9 cellular contexts compared by ENCODE assay signal in the genomic region with DNA sequence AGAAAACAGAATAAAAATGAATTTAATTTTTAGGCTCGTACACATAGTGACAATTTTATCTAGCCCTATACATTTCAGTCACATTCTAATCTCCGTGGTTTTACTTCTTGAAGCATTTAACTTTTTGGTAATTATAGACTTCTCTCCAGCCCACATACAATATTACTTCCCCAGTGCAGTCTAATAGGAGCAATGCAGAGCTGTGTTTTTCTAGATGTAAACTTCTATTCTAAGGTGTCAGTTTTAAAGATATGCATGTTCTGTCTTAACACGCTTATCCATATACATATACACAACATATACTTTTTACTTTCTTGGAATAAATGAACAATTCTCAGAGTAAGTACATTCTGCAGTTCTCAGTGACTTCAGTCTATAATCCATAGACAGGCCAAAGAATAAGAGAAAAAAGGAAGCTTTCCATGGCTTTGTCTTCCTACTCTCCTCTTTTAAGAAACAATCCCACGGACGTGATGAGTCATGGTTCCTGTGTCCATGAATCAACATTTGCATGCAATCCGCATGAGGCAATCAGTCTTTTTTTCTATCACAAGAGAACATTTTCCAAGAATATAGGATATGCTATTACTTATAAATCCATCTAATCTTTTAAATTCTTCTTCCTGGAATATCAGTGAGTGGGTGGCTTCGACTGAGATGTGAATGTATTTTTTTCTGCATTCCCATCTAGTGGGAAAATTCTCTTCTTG. TPM values are rescaled to one million over a fixed set of nuclear protein-coding genes. Genes with fewer than 3 reads are reported as not detected.
DNase-seq lines count a peak whose midpoint lies in the region; TF ChIP-seq lines count a peak whose summit lies in the region.
"Had no signal": no experiment of that assay in that cellular context is flagged by ENCODE, and none has a peak within 500 bp of the region (broad histone marks: within the 10 kb centered on the region; RNA-seq: fewer than 3 reads in every experiment).

No MANE protein-coding gene starts in this region.

- H3K27me3 ChIP-seq in HUES64 (ENCODE audit: insufficient read depth, low read length) (no peaks in the 10 kb centered on the region), liver (ENCODE audit: control insufficient read depth in 4 of 4, insufficient read depth in 4 of 4, low read length in 3 of 4) (no peaks in the 10 kb centered on the region), esophagus squamous epithelium (no peaks in the 10 kb centered on the region)

- intact Hi-C loops in esophagus squamous epithelium (cut with DNase I): no loop called here

- H3K36me3 ChIP-seq in HUES64 (ENCODE audit: insufficient read depth, low read length): no peaks in the 10 kb centered on the region
- H3K36me3 ChIP-seq in liver (ENCODE audit: control insufficient read depth in 4 of 4, insufficient read depth in 3 of 4, low read depth in 1 of 4, low read length in 3 of 4): no peaks in the 10 kb centered on the region
- no peaks in the 10 kb centered on the region for H3K36me3 ChIP-seq in esophagus squamous epithelium

- TF ChIP-seq POLR2A in esophagus squamous epithelium (IDR thresholded peaks at IDR 0.05): no peak

- no peaks in the 10 kb centered on the region for H3K4me1 Mint-ChIP-seq in activated naive CD8-positive, alpha-beta T cell treated with anti-CD3 and anti-CD28 coated beads for 36 hours

- H3K4me3 ChIP-seq in AG09309 (ENCODE audit: control insufficient read depth, low read depth, low read length) (no peak overlapping the region), HUES64 (ENCODE audit: low read length) (no peak overlapping the region), liver (ENCODE audit: low read depth in 1 of 3, low read length in 3 of 3) (no peak overlapping the region), esophagus squamous epithelium (no peak overlapping the region)

- no peaks in the 10 kb centered on the region for H3K27me3 Mint-ChIP-seq in activated naive CD8-positive, alpha-beta T cell treated with anti-CD3 and anti-CD28 coated beads for 36 hours

- H3K9me3 ChIP-seq in HUES64 (ENCODE audit: insufficient read depth, low read depth, low read length) (no peaks in the 10 kb centered on the region), liver (ENCODE audit: control insufficient read depth in 4 of 4, low read length in 3 of 4) (no peaks in the 10 kb centered on the region), esophagus squamous epithelium (no peaks in the 10 kb centered on the region)

- no peak overlapping the region for H3K27ac Mint-ChIP-seq in activated naive CD8-positive, alpha-beta T cell treated with anti-CD3 and anti-CD28 coated beads for 36 hours

- TF ChIP-seq RAD21 in liver (IDR thresholded peaks at IDR 0.05): no peak

- H3K27ac ChIP-seq in HUES64 (ENCODE audit: low read depth, low read length) (peak overlapping the region; percentile 36), liver (ENCODE audit: low read depth in 1 of 2, low read length in 2 of 2) (no peak overlapping the region), esophagus squamous epithelium (peak overlapping the region in 1 of 4 donors; percentile 15)

- H3K4me1 ChIP-seq in HUES64 (ENCODE audit: insufficient read depth, low read length) (peaks cover 13% of the 10 kb centered on the region), liver (ENCODE audit: control insufficient read depth in 4 of 4, insufficient read depth in 4 of 4, low read length in 3 of 4) (no peaks in the 10 kb centered on the region), esophagus squamous epithelium (peaks cover 0 to 8% (median 0%) of the 10 kb centered on the region in 3 donors)

- TF ChIP-seq CTCF in AG09309 (IDR thresholded peaks at IDR 0.05; ENCODE audit: control insufficient read depth, insufficient read depth, low read depth, low read length, missing control alignments) (no peak), liver (IDR thresholded peaks at IDR 0.05; ENCODE audit: low read depth, low read length, missing input control) (no peak), esophagus squamous epithelium (IDR thresholded peaks at IDR 0.05) (no peak)

- 71% methylated on average over 6 of the region's 7 CpGs for WGBS in HUES64
- WGBS in liver: 78% methylated on average over 7 of the region's 7 CpGs
- 30 to 31% methylated on average over 7 of the region's 7 CpGs for WGBS in esophagus squamous epithelium, 2 donors

- H3K9ac ChIP-seq in HUES64 (ENCODE audit: low read depth, low read length) (no peak overlapping the region), liver (ENCODE audit: low read depth in 1 of 2, low read length in 2 of 2) (no peak overlapping the region)

- no peak overlapping the region for H3K4me3 Mint-ChIP-seq in activated naive CD8-positive, alpha-beta T cell treated with anti-CD3 and anti-CD28 coated beads for 36 hours

- peak; percentile 87 for DNase-seq in AG09309 (ENCODE audit: low read depth)
- peak; percentile 62 for DNase-seq in brain pericyte (ENCODE audit: low read depth, low spot score)
- DNase-seq in activated CD4-positive, CD25-positive, alpha-beta regulatory T cell (lab: John Stamatoyannopoulos, UW): no peak
- DNase-seq in activated CD4-positive, alpha-beta T cell treated with anti-CD3 and anti-CD28 coated beads, Interleukin-2, amount 50 U/mL, for 48 hours: no peak
- DNase-seq in esophagus squamous epithelium (lab: John Stamatoyannopoulos, UW): no peak
- no peak for DNase-seq in activated naive CD8-positive, alpha-beta T cell treated with anti-CD3 and anti-CD28 coated beads for 36 hours
- DNase-seq: cortex of kidney had no signal

- no peaks in the 10 kb centered on the region for H3K9me3 Mint-ChIP-seq in activated naive CD8-positive, alpha-beta T cell treated with anti-CD3 and anti-CD28 coated beads for 36 hours

- H3K36me3 Mint-ChIP-seq in activated naive CD8-positive, alpha-beta T cell treated with anti-CD3 and anti-CD28 coated beads for 36 hours: no peaks in the 10 kb centered on the region

TF ChIP-seq in liver, 16 proteins besides CTCF, POLR2A, EP300 and RAD21:
- TF ChIP-seq JUND (IDR thresholded peaks at IDR 0.05) (peak; percentile 39 to 74), GABPA (IDR thresholded peaks at IDR 0.05 in 1 of 2, conservative IDR thresholded peaks at IDR 0.05 in 1 of 2) (no peak)

RNA-seq across cellular contexts. Expression of a gene that starts 42.8 kb away (rescaled TPM):
- 1.3 TPM for polyA plus RNA-seq in HUES64 (2013, experiment 1 of 2)
- polyA plus RNA-seq in HUES64 (2013, experiment 2 of 2): 4.0 TPM
- total RNA-seq in liver (1 to 10 TPM in 1 of 2 donors, under 1 TPM in 1; 0.89 to 4.5 TPM), esophagus squamous epithelium (1 to 10 TPM in 3 of 4 donors, under 1 TPM in 1; 0.27 to 3.8 (median 2.8) TPM)
- polyA plus RNA-seq in liver: 1 to 10 TPM in 1 of 2 donors, under 1 TPM in 1; 0.54 to 2.0 TPM
- 1 to 10 TPM; 1.4 to 1.6 TPM for total RNA-seq in activated naive CD8-positive, alpha-beta T cell treated with anti-CD3 and anti-CD28 coated beads for 36 hours

Comparison
In these comparisons a context has a peak if more than half of its experiments do, and no peak if none do; other contexts are left out.
1. DNase-seq: peak in AG09309 (single experiment) and brain pericyte (single experiment); none in activated CD4-positive, CD25-positive, alpha-beta regulatory T cell (0 of 4), activated CD4-positive, alpha-beta T cell treated with anti-CD3 and anti-CD28 coated beads, Interleukin-2, amount 50 U/mL, for 48 hours (0 of 2), esophagus squamous epithelium (single experiment) and activated naive CD8-positive, alpha-beta T cell treated with anti-CD3 and anti-CD28 coated beads for 36 hours (single experiment).